ENCODE assay signal across 1 cellular context in genomic region chr6:12008366-12009179, GRCh38.
A peak's percentile ranks its signal among the peaks of the same experiment; 100 is the strongest.
TF ChIP-seq lines count a peak whose summit lies in the region.

No MANE protein-coding gene starts in this region.

TF ChIP-seq in K562, 482 proteins besides CTCF, POLR2A, EP300 and RAD21 (continued from another document and continues in another):
- TF ChIP-seq, protein P1, sequence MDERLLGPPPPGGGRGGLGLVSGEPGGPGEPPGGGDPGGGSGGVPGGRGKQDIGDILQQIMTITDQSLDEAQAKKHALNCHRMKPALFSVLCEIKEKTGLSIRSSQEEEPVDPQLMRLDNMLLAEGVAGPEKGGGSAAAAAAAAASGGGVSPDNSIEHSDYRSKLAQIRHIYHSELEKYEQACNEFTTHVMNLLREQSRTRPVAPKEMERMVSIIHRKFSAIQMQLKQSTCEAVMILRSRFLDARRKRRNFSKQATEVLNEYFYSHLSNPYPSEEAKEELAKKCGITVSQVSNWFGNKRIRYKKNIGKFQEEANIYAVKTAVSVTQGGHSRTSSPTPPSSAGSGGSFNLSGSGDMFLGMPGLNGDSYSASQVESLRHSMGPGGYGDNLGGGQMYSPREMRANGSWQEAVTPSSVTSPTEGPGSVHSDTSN (CRISPR knock-in tag; IDR thresholded peaks at IDR 0.05; ENCODE audit: low read depth): no peak
- TF ChIP-seq, protein P1 (tag; conservative IDR thresholded peaks at IDR 0.05; ENCODE audit: low read depth): peak; percentile 32
- TF ChIP-seq KAT7 (CRISPR knock-in tag; IDR thresholded peaks at IDR 0.05; ENCODE audit: borderline replicate concordance) (peak; percentile 80; the same call in 1 of the 2 replicates), MNT (conservative IDR thresholded peaks at IDR 0.05) (peak; percentile 78 to 94; a peak in 3 of 4 replicates), NR2F6 (CRISPR knock-in tag; IDR thresholded peaks at IDR 0.05) (no peak), CBFA2T3 (IDR thresholded peaks at IDR 0.05) (peak; percentile 10; the same call in 1 of the 2 replicates), GABPA (tag; conservative IDR thresholded peaks at IDR 0.05; ENCODE audit: low read depth) (peak; percentile 60), FOXJ2 (tag; IDR thresholded peaks at IDR 0.05) (0 out of 2 replicates have a peak, but pooled peaks have one; percentile 5), TAF7 (tag; IDR thresholded peaks at IDR 0.05) (peak; percentile 83; the same call in 1 of the 2 replicates), ZFP36 (IDR thresholded peaks at IDR 0.05; ENCODE audit: low read depth, low read length, partially characterized antibody) (no peak), ZC3H4 (CRISPR knock-in tag; IDR thresholded peaks at IDR 0.05; ENCODE audit: borderline replicate concordance) (no peak), E2F6 (IDR thresholded peaks at IDR 0.05; ENCODE audit: borderline replicate concordance in 1 of 2, extremely low read depth in 1 of 2, insufficient read depth in 1 of 2, insufficient read length in 1 of 2, low read depth in 1 of 2, low read length in 1 of 2, poor library complexity in 1 of 2, severe bottlenecking in 1 of 2) (peak; percentile 52 to 77), EGR1 (conservative IDR thresholded peaks at IDR 0.05) (peak; percentile 71), BRF1 (IDR thresholded peaks at IDR 0.05; ENCODE audit: borderline replicate concordance, extremely low read depth, insufficient read length) (no peak), SOX6 (IDR thresholded peaks at IDR 0.05) (peak; percentile 64; the same call in 1 of the 2 replicates), RUNX1 (IDR thresholded peaks at IDR 0.05; ENCODE audit: low read depth) (no peak), CTBP1 (IDR thresholded peaks at IDR 0.05; ENCODE audit: borderline replicate concordance) (peak; percentile 90; the same call in 1 of the 2 replicates), NR2C1 (IDR thresholded peaks at IDR 0.05) (peak; percentile 40), NR2C1 (tag; IDR thresholded peaks at IDR 0.05) (no peak; the same call in none of the 2 replicates), GABPB2 (CRISPR knock-in tag; conservative IDR thresholded peaks at IDR 0.05) (no peak), BRD9 (IDR thresholded peaks at IDR 0.05; ENCODE audit: low read depth, partially characterized antibody) (peak; percentile 89), ZNF561 (CRISPR knock-in tag; conservative IDR thresholded peaks at IDR 0.05) (no peak; the same call in 1 of the 2 replicates)
- TF ChIP-seq, protein P2, sequence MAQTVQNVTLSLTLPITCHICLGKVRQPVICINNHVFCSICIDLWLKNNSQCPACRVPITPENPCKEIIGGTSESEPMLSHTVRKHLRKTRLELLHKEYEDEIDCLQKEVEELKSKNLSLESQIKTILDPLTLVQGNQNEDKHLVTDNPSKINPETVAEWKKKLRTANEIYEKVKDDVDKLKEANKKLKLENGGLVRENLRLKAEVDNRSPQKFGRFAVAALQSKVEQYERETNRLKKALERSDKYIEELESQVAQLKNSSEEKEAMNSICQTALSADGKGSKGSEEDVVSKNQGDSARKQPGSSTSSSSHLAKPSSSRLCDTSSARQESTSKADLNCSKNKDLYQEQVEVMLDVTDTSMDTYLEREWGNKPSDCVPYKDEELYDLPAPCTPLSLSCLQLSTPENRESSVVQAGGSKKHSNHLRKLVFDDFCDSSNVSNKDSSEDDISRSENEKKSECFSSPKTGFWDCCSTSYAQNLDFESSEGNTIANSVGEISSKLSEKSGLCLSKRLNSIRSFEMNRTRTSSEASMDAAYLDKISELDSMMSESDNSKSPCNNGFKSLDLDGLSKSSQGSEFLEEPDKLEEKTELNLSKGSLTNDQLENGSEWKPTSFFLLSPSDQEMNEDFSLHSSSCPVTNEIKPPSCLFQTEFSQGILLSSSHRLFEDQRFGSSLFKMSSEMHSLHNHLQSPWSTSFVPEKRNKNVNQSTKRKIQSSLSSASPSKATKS (CRISPR knock-in tag; IDR thresholded peaks at IDR 0.05): no peak
- TF ChIP-seq, protein P3, sequence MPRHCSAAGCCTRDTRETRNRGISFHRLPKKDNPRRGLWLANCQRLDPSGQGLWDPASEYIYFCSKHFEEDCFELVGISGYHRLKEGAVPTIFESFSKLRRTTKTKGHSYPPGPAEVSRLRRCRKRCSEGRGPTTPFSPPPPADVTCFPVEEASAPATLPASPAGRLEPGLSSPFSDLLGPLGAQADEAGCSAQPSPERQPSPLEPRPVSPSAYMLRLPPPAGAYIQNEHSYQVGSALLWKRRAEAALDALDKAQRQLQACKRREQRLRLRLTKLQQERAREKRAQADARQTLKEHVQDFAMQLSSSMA (CRISPR knock-in tag; IDR thresholded peaks at IDR 0.05): no peak
- TF ChIP-seq, protein P4, sequence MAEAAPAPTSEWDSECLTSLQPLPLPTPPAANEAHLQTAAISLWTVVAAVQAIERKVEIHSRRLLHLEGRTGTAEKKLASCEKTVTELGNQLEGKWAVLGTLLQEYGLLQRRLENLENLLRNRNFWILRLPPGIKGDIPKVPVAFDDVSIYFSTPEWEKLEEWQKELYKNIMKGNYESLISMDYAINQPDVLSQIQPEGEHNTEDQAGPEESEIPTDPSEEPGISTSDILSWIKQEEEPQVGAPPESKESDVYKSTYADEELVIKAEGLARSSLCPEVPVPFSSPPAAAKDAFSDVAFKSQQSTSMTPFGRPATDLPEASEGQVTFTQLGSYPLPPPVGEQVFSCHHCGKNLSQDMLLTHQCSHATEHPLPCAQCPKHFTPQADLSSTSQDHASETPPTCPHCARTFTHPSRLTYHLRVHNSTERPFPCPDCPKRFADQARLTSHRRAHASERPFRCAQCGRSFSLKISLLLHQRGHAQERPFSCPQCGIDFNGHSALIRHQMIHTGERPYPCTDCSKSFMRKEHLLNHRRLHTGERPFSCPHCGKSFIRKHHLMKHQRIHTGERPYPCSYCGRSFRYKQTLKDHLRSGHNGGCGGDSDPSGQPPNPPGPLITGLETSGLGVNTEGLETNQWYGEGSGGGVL (CRISPR knock-in tag; IDR thresholded peaks at IDR 0.05): no peak
- TF ChIP-seq, protein P5, sequence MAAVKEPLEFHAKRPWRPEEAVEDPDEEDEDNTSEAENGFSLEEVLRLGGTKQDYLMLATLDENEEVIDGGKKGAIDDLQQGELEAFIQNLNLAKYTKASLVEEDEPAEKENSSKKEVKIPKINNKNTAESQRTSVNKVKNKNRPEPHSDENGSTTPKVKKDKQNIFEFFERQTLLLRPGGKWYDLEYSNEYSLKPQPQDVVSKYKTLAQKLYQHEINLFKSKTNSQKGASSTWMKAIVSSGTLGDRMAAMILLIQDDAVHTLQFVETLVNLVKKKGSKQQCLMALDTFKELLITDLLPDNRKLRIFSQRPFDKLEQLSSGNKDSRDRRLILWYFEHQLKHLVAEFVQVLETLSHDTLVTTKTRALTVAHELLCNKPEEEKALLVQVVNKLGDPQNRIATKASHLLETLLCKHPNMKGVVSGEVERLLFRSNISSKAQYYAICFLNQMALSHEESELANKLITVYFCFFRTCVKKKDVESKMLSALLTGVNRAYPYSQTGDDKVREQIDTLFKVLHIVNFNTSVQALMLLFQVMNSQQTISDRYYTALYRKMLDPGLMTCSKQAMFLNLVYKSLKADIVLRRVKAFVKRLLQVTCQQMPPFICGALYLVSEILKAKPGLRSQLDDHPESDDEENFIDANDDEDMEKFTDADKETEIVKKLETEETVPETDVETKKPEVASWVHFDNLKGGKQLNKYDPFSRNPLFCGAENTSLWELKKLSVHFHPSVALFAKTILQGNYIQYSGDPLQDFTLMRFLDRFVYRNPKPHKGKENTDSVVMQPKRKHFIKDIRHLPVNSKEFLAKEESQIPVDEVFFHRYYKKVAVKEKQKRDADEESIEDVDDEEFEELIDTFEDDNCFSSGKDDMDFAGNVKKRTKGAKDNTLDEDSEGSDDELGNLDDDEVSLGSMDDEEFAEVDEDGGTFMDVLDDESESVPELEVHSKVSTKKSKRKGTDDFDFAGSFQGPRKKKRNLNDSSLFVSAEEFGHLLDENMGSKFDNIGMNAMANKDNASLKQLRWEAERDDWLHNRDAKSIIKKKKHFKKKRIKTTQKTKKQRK (IDR thresholded peaks at IDR 0.05; ENCODE audit: borderline replicate concordance, low read depth, low read length): no peak
- TF ChIP-seq, protein P6, sequence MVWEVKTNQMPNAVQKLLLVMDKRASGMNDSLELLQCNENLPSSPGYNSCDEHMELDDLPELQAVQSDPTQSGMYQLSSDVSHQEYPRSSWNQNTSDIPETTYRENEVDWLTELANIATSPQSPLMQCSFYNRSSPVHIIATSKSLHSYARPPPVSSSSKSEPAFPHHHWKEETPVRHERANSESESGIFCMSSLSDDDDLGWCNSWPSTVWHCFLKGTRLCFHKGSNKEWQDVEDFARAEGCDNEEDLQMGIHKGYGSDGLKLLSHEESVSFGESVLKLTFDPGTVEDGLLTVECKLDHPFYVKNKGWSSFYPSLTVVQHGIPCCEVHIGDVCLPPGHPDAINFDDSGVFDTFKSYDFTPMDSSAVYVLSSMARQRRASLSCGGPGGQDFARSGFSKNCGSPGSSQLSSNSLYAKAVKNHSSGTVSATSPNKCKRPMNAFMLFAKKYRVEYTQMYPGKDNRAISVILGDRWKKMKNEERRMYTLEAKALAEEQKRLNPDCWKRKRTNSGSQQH (CRISPR knock-in tag; IDR thresholded peaks at IDR 0.05): 0 out of 2 replicates have a peak, but pooled peaks have one; percentile 7
- TF ChIP-seq, protein P7, sequence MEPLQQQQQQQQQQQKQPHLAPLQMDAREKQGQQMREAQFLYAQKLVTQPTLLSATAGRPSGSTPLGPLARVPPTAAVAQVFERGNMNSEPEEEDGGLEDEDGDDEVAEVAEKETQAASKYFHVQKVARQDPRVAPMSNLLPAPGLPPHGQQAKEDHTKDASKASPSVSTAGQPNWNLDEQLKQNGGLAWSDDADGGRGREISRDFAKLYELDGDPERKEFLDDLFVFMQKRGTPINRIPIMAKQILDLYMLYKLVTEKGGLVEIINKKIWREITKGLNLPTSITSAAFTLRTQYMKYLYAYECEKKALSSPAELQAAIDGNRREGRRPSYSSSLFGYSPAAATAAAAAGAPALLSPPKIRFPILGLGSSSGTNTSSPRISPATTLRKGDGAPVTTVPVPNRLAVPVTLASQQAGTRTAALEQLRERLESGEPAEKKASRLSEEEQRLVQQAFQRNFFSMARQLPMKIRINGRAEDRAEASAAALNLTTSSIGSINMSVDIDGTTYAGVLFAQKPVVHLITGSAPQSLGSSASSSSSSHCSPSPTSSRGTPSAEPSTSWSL (CRISPR knock-in tag; IDR thresholded peaks at IDR 0.05; ENCODE audit: borderline replicate concordance): no peak
- TF ChIP-seq, protein P8, sequence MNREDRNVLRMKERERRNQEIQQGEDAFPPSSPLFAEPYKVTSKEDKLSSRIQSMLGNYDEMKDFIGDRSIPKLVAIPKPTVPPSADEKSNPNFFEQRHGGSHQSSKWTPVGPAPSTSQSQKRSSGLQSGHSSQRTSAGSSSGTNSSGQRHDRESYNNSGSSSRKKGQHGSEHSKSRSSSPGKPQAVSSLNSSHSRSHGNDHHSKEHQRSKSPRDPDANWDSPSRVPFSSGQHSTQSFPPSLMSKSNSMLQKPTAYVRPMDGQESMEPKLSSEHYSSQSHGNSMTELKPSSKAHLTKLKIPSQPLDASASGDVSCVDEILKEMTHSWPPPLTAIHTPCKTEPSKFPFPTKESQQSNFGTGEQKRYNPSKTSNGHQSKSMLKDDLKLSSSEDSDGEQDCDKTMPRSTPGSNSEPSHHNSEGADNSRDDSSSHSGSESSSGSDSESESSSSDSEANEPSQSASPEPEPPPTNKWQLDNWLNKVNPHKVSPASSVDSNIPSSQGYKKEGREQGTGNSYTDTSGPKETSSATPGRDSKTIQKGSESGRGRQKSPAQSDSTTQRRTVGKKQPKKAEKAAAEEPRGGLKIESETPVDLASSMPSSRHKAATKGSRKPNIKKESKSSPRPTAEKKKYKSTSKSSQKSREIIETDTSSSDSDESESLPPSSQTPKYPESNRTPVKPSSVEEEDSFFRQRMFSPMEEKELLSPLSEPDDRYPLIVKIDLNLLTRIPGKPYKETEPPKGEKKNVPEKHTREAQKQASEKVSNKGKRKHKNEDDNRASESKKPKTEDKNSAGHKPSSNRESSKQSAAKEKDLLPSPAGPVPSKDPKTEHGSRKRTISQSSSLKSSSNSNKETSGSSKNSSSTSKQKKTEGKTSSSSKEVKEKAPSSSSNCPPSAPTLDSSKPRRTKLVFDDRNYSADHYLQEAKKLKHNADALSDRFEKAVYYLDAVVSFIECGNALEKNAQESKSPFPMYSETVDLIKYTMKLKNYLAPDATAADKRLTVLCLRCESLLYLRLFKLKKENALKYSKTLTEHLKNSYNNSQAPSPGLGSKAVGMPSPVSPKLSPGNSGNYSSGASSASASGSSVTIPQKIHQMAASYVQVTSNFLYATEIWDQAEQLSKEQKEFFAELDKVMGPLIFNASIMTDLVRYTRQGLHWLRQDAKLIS (CRISPR knock-in tag; IDR thresholded peaks at IDR 0.05): peak; percentile 80
- TF ChIP-seq, protein P9, sequence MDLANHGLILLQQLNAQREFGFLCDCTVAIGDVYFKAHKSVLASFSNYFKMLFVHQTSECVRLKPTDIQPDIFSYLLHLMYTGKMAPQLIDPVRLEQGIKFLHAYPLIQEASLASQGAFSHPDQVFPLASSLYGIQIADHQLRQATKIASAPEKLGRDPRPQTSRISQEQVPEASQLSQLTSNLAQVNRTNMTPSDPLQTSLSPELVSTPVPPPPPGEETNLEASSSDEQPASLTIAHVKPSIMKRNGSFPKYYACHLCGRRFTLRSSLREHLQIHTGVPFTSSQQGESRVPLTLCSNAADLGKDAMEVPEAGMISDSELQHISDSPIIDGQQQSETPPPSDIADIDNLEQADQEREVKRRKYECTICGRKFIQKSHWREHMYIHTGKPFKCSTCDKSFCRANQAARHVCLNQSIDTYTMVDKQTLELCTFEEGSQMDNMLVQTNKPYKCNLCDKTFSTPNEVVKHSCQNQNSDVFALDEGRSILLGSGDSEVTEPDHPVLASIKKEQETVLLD (IDR thresholded peaks at IDR 0.05): peak; percentile 77; the same call in 1 of the 2 replicates
